Comparison of ENCODE assay signal across 23 cellular contexts in genomic region chr5:32836176-32836575, GRCh38.
DNase-seq lines count a peak whose midpoint lies in the region; ATAC-seq, FAIRE-seq and TF ChIP-seq lines count a peak whose summit lies in the region.
"Had no signal": no experiment of that assay in that cellular context is flagged by ENCODE, and none has a peak within 500 bp of the region (broad histone marks: within the 10 kb centered on the region; RNA-seq: fewer than 3 reads in every experiment).

No MANE protein-coding gene starts in this region.

- no peak overlapping the region for H3K9ac ChIP-seq in GM23248

- no peak for TF ChIP-seq CTCF in fibroblast of villous mesenchyme (IDR thresholded peaks at IDR 0.05; ENCODE audit: insufficient read depth, low read depth, low read length)
- no peak for TF ChIP-seq CTCF in D721Med (IDR thresholded peaks at IDR 0.05; ENCODE audit: insufficient read depth, missing control alignments)

- H3K36me3 ChIP-seq in GM23248 (ENCODE audit: low read depth) = no peaks in the 10 kb centered on the region

- peak; percentile 1 for DNase-seq in DMS53 (lab: John Stamatoyannopoulos, UW)
- DNase-seq in DMS53 treated with DMSO at 0.1 percent for 48 hours (lab: John Stamatoyannopoulos, UW; ENCODE audit: unreplicated experiment) = no peak
- peak; percentile 39 for DNase-seq in GM23248
- DNase-seq in RPMI7951 (ENCODE audit: low read depth) = peak; percentile 11
- DNase-seq in fibroblast of villous mesenchyme (ENCODE audit: low read depth) = peak; percentile 4
- no peak for DNase-seq in D721Med (ENCODE audit: insufficient read length, low spot score)
- no peak for DNase-seq in activated T-cell treated with anti-CD3 and anti-CD28 coated beads for 4 hours
- DNase-seq: AML-193; Calu3; CD4-positive, alpha-beta T cell; DMS 273 treated with DMSO at 0.1 percent for 48 hours; DMS79; HCEC 1CT; KBM-7 had no signal

- H3K4me3 ChIP-seq in GM23248 (no peak overlapping the region), fibroblast of villous mesenchyme (ENCODE audit: low read depth, low read length) (no peak overlapping the region)
- H3K4me3 ChIP-seq: A549, GM12878, GM23338 had no signal

- 72 to 77% methylated on average over 5 of the region's 5 CpGs for WGBS in GM23248 (ENCODE audit: low coverage in 1 of 2, low lambda C conversion rate in 2 of 2, missing lambda C conversion rate in 2 of 2), 2 experiments

- no peak for FAIRE-seq in D721Med (lab: Jason Lieb, UNC)
- FAIRE-seq: A549, GM12878, GM19239, H54 had no signal

- in situ Hi-C loops in GM23248 (cut with MboI) = no loop called here

- 0 out of 2 replicates have a peak, but pooled peaks cover 4% of the 10 kb centered on the region for H3K9me2 ChIP-seq in GM23248 (ENCODE audit: insufficient read depth)

- no peaks in the 10 kb centered on the region for H3K4me1 ChIP-seq in GM23248 (ENCODE audit: insufficient read depth)

- H3K79me2 ChIP-seq in GM23248 (ENCODE audit: insufficient read depth) = no peaks in the 10 kb centered on the region

- no peak for ATAC-seq in GM18520 (IDR thresholded peaks at IDR 0.05; ENCODE audit: unreplicated experiment)
- ATAC-seq: A549, GM12878, GM23338 had no signal

- no peak overlapping the region for H3K4me2 ChIP-seq in GM23248 (ENCODE audit: unreplicated experiment)
- H3K4me2 ChIP-seq: A549, GM23338 had no signal

- H3K27me3 ChIP-seq in GM23248 (replicated peaks; ENCODE audit: insufficient read depth) = no peaks in the 10 kb centered on the region

- no peaks in the 10 kb centered on the region for H3F3A ChIP-seq in GM23248 (ENCODE audit: insufficient read depth)

- H4K20me1 ChIP-seq in GM23248 (ENCODE audit: insufficient read depth) = no peaks in the 10 kb centered on the region

- H2AFZ ChIP-seq in GM23248 = no peak overlapping the region
- H2AFZ ChIP-seq: GM23338 had no signal

- H3K27ac ChIP-seq in GM23248 = no peak overlapping the region
- H3K27ac ChIP-seq: 22Rv1, A549, C4-2B, HL-60 had no signal

- H3K9me3 ChIP-seq in GM23248 (ENCODE audit: low read depth) = no peaks in the 10 kb centered on the region
- H3K9me3 ChIP-seq: A549 had no signal

Comparison
In these comparisons a context has a peak if more than half of its experiments do, and no peak if none do; other contexts are left out.
1. DNase-seq: peak in DMS53 (single experiment), GM23248 (single experiment), RPMI7951 (single experiment) and fibroblast of villous mesenchyme (single experiment); none in DMS53 treated with DMSO at 0.1 percent for 48 hours (single experiment), D721Med (single experiment) and activated T-cell treated with anti-CD3 and anti-CD28 coated beads for 4 hours (single experiment).